In the genomic region with DNA sequence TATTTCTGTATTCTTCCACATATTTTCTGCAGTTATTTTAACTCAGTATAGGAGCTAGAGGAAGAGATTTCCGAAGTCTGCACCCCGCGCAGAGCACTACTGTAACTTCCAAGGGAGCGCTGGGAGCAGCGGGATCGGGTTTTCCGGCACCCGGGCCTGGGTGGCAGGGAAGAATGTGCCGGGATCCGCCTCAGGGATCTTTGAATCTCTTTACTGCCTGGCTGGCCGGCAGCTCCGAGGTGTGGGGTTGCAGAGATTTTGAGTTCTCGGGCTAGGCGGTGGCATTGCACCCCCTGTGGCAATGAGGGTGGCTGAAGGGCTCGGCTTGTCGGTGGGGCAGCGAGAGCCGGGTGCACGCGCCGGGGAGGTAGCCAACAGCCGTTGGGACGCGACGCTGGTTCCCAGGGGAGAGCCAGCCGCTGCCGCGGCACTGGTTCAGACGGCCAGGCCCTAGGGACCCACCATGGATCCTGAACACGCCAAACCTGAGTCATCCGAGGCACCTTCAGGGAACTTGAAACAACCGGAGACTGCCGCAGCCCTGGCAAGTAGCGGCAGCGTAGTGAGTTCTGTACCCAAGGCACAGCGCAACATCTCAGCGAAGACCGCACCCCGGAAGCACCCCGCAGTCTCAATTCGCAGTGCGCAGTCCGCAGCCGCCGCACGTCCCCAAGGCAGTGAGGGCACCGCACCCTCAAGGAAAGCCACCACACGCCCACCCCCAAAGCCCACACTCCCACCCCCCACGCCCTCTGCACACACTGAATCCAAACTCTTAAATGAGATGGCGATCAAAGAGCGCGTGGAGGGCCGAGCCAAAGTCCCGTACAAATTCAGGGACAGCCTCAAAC, we compare ENCODE assay signal across 2 cellular contexts.
A peak's percentile ranks its signal among the peaks of the same experiment; 100 is the strongest.
TF ChIP-seq lines count a peak whose summit lies in the region.

A gene with protein sequence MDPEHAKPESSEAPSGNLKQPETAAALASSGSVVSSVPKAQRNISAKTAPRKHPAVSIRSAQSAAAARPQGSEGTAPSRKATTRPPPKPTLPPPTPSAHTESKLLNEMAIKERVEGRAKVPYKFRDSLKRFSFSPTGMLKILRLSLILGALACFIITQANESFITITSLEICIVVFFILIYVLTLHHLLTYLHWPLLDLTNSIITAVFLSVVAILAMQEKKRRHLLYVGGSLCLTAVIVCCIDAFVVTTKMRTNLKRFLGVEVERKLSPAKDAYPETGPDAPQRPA (plus strand): TSS at position 389 of the 851 bp plus-strand sequence. CDS start 75 bp downstream, at position 464.

TF ChIP-seq in HepG2, 621 proteins besides CTCF, POLR2A, EP300 and RAD21:
- TF ChIP-seq, protein P1, sequence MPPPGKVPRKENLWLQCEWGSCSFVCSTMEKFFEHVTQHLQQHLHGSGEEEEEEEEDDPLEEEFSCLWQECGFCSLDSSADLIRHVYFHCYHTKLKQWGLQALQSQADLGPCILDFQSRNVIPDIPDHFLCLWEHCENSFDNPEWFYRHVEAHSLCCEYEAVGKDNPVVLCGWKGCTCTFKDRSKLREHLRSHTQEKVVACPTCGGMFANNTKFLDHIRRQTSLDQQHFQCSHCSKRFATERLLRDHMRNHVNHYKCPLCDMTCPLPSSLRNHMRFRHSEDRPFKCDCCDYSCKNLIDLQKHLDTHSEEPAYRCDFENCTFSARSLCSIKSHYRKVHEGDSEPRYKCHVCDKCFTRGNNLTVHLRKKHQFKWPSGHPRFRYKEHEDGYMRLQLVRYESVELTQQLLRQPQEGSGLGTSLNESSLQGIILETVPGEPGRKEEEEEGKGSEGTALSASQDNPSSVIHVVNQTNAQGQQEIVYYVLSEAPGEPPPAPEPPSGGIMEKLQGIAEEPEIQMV (CRISPR knock-in tag; IDR thresholded peaks at IDR 0.05; ENCODE audit: low read depth): no peak
- peak; percentile 71; the same call in 1 of the 2 replicates for TF ChIP-seq PCBP1 (IDR thresholded peaks at IDR 0.05; ENCODE audit: borderline replicate concordance, low read depth, low read length)
- 0 out of 2 replicates have a peak, but pooled peaks have one; percentile 31 for TF ChIP-seq RBFOX2 (IDR thresholded peaks at IDR 0.05; ENCODE audit: low read depth, low read length)
- TF ChIP-seq HNRNPK (IDR thresholded peaks at IDR 0.05; ENCODE audit: low read depth, low read length, poor library complexity, severe bottlenecking): peak; percentile 21
- TF ChIP-seq AGO2 (optimal IDR thresholded peaks at IDR 0.05; ENCODE audit: low read depth, low read length): peak; percentile 49
- TF ChIP-seq, protein P2, sequence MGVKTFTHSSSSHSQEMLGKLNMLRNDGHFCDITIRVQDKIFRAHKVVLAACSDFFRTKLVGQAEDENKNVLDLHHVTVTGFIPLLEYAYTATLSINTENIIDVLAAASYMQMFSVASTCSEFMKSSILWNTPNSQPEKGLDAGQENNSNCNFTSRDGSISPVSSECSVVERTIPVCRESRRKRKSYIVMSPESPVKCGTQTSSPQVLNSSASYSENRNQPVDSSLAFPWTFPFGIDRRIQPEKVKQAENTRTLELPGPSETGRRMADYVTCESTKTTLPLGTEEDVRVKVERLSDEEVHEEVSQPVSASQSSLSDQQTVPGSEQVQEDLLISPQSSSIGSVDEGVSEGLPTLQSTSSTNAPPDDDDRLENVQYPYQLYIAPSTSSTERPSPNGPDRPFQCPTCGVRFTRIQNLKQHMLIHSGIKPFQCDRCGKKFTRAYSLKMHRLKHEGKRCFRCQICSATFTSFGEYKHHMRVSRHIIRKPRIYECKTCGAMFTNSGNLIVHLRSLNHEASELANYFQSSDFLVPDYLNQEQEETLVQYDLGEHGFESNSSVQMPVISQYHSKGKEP (CRISPR knock-in tag; IDR thresholded peaks at IDR 0.05): no peak

TF ChIP-seq in GM12891, 5 proteins besides CTCF, POLR2A, EP300 and RAD21:
- no peak for TF ChIP-seq POLR2AphosphoS5 (IDR thresholded peaks at IDR 0.05; ENCODE audit: low read depth, low read length)
- TF ChIP-seq SPI1 (IDR thresholded peaks at IDR 0.05; ENCODE audit: low read depth, low read length): no peak
- TF ChIP-seq POU2F2 (IDR thresholded peaks at IDR 0.05; ENCODE audit: low read depth, low read length): no peak
